ENCODE assay signal across 1 cellular context in the genomic region with DNA sequence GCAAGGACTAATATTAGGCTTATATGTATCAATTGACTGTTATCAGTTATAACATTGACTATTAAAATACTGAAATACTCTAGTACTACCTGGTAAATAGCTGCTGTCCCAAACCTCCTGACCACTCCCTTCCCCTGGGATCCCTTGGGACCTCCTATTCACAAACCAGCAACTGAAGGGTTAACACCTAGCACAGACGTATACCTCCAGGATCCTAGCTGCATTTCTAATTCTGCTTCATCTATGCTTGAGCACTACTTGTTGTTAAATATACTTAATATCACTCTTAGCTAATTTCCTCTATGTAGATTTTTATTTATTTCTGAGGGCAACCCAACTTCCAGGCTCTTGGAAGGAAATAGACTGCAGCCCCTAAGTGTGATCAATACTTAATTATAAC.
TF ChIP-seq lines count a peak whose summit lies in the region.

No MANE protein-coding gene starts in this region.

TF ChIP-seq in WTC11, 78 proteins besides CTCF, POLR2A, EP300 and RAD21:
- TF ChIP-seq, protein P1, sequence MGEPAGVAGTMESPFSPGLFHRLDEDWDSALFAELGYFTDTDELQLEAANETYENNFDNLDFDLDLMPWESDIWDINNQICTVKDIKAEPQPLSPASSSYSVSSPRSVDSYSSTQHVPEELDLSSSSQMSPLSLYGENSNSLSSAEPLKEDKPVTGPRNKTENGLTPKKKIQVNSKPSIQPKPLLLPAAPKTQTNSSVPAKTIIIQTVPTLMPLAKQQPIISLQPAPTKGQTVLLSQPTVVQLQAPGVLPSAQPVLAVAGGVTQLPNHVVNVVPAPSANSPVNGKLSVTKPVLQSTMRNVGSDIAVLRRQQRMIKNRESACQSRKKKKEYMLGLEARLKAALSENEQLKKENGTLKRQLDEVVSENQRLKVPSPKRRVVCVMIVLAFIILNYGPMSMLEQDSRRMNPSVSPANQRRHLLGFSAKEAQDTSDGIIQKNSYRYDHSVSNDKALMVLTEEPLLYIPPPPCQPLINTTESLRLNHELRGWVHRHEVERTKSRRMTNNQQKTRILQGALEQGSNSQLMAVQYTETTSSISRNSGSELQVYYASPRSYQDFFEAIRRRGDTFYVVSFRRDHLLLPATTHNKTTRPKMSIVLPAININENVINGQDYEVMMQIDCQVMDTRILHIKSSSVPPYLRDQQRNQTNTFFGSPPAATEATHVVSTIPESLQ (CRISPR knock-in tag; IDR thresholded peaks at IDR 0.05): no peak
- TF ChIP-seq TP53 (CRISPR knock-in tag; IDR thresholded peaks at IDR 0.05) (no peak), ZNF263 (CRISPR knock-in tag; IDR thresholded peaks at IDR 0.05; ENCODE audit: low read depth) (no peak), SOX15 (CRISPR knock-in tag; IDR thresholded peaks at IDR 0.05) (no peak), RORB (CRISPR knock-in tag; IDR thresholded peaks at IDR 0.05) (no peak), ESRRA (CRISPR knock-in tag; IDR thresholded peaks at IDR 0.05; ENCODE audit: borderline replicate concordance) (no peak), GTF2I (CRISPR knock-in tag; conservative IDR thresholded peaks at IDR 0.05) (no peak), CREM (CRISPR knock-in tag; IDR thresholded peaks at IDR 0.05) (no peak), TCF7 (CRISPR knock-in tag; IDR thresholded peaks at IDR 0.05; ENCODE audit: low read depth) (no peak), ZNF219 (CRISPR knock-in tag; IDR thresholded peaks at IDR 0.05; ENCODE audit: borderline replicate concordance) (no peak), ZNF532 (CRISPR knock-in tag; IDR thresholded peaks at IDR 0.05; ENCODE audit: borderline replicate concordance) (no peak), GABPB1 (CRISPR knock-in tag; IDR thresholded peaks at IDR 0.05) (no peak), NR1H2 (CRISPR knock-in tag; IDR thresholded peaks at IDR 0.05) (no peak)
- TF ChIP-seq, protein P2, sequence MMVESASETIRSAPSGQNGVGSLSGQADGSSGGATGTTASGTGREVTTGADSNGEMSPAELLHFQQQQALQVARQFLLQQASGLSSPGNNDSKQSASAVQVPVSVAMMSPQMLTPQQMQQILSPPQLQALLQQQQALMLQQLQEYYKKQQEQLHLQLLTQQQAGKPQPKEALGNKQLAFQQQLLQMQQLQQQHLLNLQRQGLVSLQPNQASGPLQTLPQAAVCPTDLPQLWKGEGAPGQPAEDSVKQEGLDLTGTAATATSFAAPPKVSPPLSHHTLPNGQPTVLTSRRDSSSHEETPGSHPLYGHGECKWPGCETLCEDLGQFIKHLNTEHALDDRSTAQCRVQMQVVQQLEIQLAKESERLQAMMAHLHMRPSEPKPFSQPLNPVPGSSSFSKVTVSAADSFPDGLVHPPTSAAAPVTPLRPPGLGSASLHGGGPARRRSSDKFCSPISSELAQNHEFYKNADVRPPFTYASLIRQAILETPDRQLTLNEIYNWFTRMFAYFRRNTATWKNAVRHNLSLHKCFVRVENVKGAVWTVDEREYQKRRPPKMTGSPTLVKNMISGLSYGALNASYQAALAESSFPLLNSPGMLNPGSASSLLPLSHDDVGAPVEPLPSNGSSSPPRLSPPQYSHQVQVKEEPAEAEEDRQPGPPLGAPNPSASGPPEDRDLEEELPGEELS (CRISPR knock-in tag; IDR thresholded peaks at IDR 0.05): no peak
- TF ChIP-seq, protein P3, sequence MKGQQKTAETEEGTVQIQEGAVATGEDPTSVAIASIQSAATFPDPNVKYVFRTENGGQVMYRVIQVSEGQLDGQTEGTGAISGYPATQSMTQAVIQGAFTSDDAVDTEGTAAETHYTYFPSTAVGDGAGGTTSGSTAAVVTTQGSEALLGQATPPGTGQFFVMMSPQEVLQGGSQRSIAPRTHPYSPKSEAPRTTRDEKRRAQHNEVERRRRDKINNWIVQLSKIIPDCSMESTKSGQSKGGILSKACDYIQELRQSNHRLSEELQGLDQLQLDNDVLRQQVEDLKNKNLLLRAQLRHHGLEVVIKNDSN (CRISPR knock-in tag; IDR thresholded peaks at IDR 0.05): no peak
- TF ChIP-seq, protein P4, sequence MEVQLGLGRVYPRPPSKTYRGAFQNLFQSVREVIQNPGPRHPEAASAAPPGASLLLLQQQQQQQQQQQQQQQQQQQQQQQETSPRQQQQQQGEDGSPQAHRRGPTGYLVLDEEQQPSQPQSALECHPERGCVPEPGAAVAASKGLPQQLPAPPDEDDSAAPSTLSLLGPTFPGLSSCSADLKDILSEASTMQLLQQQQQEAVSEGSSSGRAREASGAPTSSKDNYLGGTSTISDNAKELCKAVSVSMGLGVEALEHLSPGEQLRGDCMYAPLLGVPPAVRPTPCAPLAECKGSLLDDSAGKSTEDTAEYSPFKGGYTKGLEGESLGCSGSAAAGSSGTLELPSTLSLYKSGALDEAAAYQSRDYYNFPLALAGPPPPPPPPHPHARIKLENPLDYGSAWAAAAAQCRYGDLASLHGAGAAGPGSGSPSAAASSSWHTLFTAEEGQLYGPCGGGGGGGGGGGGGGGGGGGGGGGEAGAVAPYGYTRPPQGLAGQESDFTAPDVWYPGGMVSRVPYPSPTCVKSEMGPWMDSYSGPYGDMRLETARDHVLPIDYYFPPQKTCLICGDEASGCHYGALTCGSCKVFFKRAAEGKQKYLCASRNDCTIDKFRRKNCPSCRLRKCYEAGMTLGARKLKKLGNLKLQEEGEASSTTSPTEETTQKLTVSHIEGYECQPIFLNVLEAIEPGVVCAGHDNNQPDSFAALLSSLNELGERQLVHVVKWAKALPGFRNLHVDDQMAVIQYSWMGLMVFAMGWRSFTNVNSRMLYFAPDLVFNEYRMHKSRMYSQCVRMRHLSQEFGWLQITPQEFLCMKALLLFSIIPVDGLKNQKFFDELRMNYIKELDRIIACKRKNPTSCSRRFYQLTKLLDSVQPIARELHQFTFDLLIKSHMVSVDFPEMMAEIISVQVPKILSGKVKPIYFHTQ (CRISPR knock-in tag; IDR thresholded peaks at IDR 0.05): no peak
- TF ChIP-seq, protein P5, sequence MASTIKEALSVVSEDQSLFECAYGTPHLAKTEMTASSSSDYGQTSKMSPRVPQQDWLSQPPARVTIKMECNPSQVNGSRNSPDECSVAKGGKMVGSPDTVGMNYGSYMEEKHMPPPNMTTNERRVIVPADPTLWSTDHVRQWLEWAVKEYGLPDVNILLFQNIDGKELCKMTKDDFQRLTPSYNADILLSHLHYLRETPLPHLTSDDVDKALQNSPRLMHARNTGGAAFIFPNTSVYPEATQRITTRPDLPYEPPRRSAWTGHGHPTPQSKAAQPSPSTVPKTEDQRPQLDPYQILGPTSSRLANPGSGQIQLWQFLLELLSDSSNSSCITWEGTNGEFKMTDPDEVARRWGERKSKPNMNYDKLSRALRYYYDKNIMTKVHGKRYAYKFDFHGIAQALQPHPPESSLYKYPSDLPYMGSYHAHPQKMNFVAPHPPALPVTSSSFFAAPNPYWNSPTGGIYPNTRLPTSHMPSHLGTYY (CRISPR knock-in tag; IDR thresholded peaks at IDR 0.05): no peak
